ENCODE assay signal across 8 cellular contexts in genomic region chr19:13841339-13842293, GRCh38. TPM values are rescaled to one million over a fixed set of nuclear protein-coding genes. Genes with fewer than 3 reads are reported as not detected.
DNase-seq lines count a peak whose midpoint lies in the region; ATAC-seq, FAIRE-seq and TF ChIP-seq lines count a peak whose summit lies in the region.

No MANE protein-coding gene starts in this region.

- 10% methylated on average over 22 of the region's 24 CpGs for WGBS in K562 (ENCODE audit: insufficient coverage, low coverage, missing lambda C conversion rate)

- no peaks in the 10 kb centered on the region for H3K9me1 ChIP-seq in K562 (ENCODE audit: control insufficient read depth, insufficient read depth, low read length)

- TF ChIP-seq CTCF in K562 (IDR thresholded peaks at IDR 0.05 in 2 of 3, conservative IDR thresholded peaks at IDR 0.05 in 1 of 3; ENCODE audit: insufficient read depth in 2 of 3, low read depth in 1 of 3, low read length in 3 of 3), result no peak

- H3K27ac ChIP-seq in K562 (ENCODE audit: extremely low read depth, low read depth, low read length), result peak overlapping the region; percentile 97

- no peak overlapping the region for H2AFZ ChIP-seq in K562 (ENCODE audit: low read depth, low read length)

- intact Hi-C loops in K562 (cut with micrococcal nuclease), result no loop called here

- H3K4me2 ChIP-seq in K562 (ENCODE audit: insufficient read depth, low read length), result peak overlapping the region; percentile 92

- peak; percentile 48 for TF ChIP-seq POLR2A in K562 (conservative IDR thresholded peaks at IDR 0.05)

- H3K79me2 ChIP-seq in K562 (ENCODE audit: control insufficient read depth, insufficient read depth, low read length), result peaks cover 64% of the 10 kb centered on the region

- in situ Hi-C loops in Caki2 (cut with HindIII; ENCODE audit: low pct_unique_long_range_greater_than_20kb, low sequenced_read_pairs), result no loop called here
- in situ Hi-C loops in K562 (cut with MboI), result loop anchor here (10.0 kb wide), 1 partner anchor 567 kb away; no protein-coding TSS in a partner anchor

- ATAC-seq in K562, result peak; percentile 5; the same call in 2 of the 3 replicates
- no peak for ATAC-seq in stimulated activated naive CD8-positive, alpha-beta T cell treated with anti-CD3 and anti-CD28 coated beads, Interleukin-15, Interleukin-2, amounts not matched to agents 100 U/mL and 50 U/mL, for 24 hours
- ATAC-seq in GM21529 (IDR thresholded peaks at IDR 0.05; ENCODE audit: unreplicated experiment), result no peak

- peak; percentile 75 for DNase-seq in Caki2 (ENCODE audit: low read depth)
- no peak for DNase-seq in NT2/D1 (ENCODE audit: low read depth, low spot score)
- peak in 1 of 4 experiments; percentile 37 for DNase-seq in K562 (ENCODE audit: extremely low read depth in 1 of 4, low spot score in 3 of 4)
- DNase-seq in iPS-NIHi7 (ENCODE audit: extremely low spot score), result peak; percentile 4
- peak; percentile 51 for DNase-seq in stimulated activated naive CD8-positive, alpha-beta T cell treated with anti-CD3 and anti-CD28 coated beads, Interleukin-15, Interleukin-2, amounts not matched to agents 100 U/mL and 50 U/mL, for 24 hours
- no peak for DNase-seq in NCI-H2227 (lab: John Stamatoyannopoulos, UW; ENCODE audit: unreplicated experiment)
- DNase-seq in NCI-H82 treated with DMSO at 0.1 percent for 48 hours (lab: John Stamatoyannopoulos, UW; ENCODE audit: unreplicated experiment), result no peak

- H3K4me3 ChIP-seq in NT2/D1 (ENCODE audit: insufficient read length, low read depth) (peak overlapping the region; percentile 80), K562 (peak overlapping the region; percentile 72)

- H3K4me1 ChIP-seq in NT2/D1 (ENCODE audit: insufficient read depth, insufficient read length), result peaks cover 40% of the 10 kb centered on the region
- peaks cover 47 to 87% of the 10 kb centered on the region in 2 experiments for H3K4me1 ChIP-seq in K562 (replicated peaks in 1 of 2; ENCODE audit: control insufficient read depth in 2 of 2, insufficient read depth in 2 of 2, low read length in 2 of 2)

- no peak for TF ChIP-seq EP300 in K562 (IDR thresholded peaks at IDR 0.05; ENCODE audit: low read length)

- POLR2A ChIA-PET in K562 (lab: Yijun Ruan, JAX), result interaction anchor here (0.6 to 1.2 kb wide), 13 partner anchors 7 to 422 kb away, joined by 3 to 5 read pairs (median 3); partner anchors contain the start of gene ZSWIM4

- H3K9me3 ChIP-seq in NT2/D1 (ENCODE audit: insufficient read depth, low read length) (no peaks in the 10 kb centered on the region), K562 (replicated peaks; ENCODE audit: control insufficient read depth, insufficient read depth, low read depth, low read length) (no peaks in the 10 kb centered on the region)

- no peaks in the 10 kb centered on the region for H3K27me3 ChIP-seq in NT2/D1 (ENCODE audit: insufficient read depth, insufficient read length)
- H3K27me3 ChIP-seq in K562 (ENCODE audit: control insufficient read depth in 2 of 2, insufficient read depth in 2 of 2, low read length in 2 of 2), result no peaks in the 10 kb centered on the region

- BruUV-seq in K562 (replicated peaks; lab: Mats Ljungman, UMichigan), result TSS peak; percentile 75

- H3K9ac ChIP-seq in NT2/D1 (ENCODE audit: insufficient read length, low read depth) (peak overlapping the region; percentile 93), K562 (ENCODE audit: insufficient read depth in 1 of 2, low read depth in 2 of 2, low read length in 2 of 2) (peak overlapping the region; percentile 91 to 98)

- no peak for FAIRE-seq in K562 (lab: Jason Lieb, UNC)

- CTCF ChIA-PET in K562 (lab: Yijun Ruan, JAX; ENCODE audit: low intra/inter-chr PET ratio), result no interaction called here

- H3K36me3 ChIP-seq in NT2/D1 (ENCODE audit: insufficient read depth, insufficient read length, low read length) (peaks cover 46% of the 10 kb centered on the region), K562 (ENCODE audit: control insufficient read depth, insufficient read depth, low read length) (peaks cover 12% of the 10 kb centered on the region; the same call in 2 of the 3 replicates)

- H4K20me1 ChIP-seq in K562 (replicated peaks; ENCODE audit: control insufficient read depth, insufficient read depth, low read length), result 0 out of 2 replicates have a peak, but pooled peaks cover 3% of the 10 kb centered on the region

- TF ChIP-seq RAD21 in K562 (CRISPR knock-in tag; conservative IDR thresholded peaks at IDR 0.05 in 1 of 2, IDR thresholded peaks at IDR 0.05 in 1 of 2), result no peak

TF ChIP-seq in K562, 482 proteins besides CTCF, POLR2A, EP300 and RAD21 (continues in another document):
- TF ChIP-seq PATZ1 (CRISPR knock-in tag; IDR thresholded peaks at IDR 0.05; ENCODE audit: borderline replicate concordance) (no peak), RBM15 (IDR thresholded peaks at IDR 0.05; ENCODE audit: insufficient read depth, low read length) (no peak), ZNF143 (CRISPR knock-in tag; IDR thresholded peaks at IDR 0.05) (no peak), CREB1 (IDR thresholded peaks at IDR 0.05) (no peak), CREB1 (CRISPR knock-in tag; IDR thresholded peaks at IDR 0.05) (no peak), KHSRP (IDR thresholded peaks at IDR 0.05) (no peak), SAP30 (IDR thresholded peaks at IDR 0.05; ENCODE audit: borderline replicate concordance, insufficient read depth, low read depth, low read length, poor library complexity, severe bottlenecking) (peak; percentile 56), MTA3 (IDR thresholded peaks at IDR 0.05; ENCODE audit: borderline replicate concordance) (0 out of 2 replicates have a peak, but pooled peaks have one; percentile 42), ZC3H4 (CRISPR knock-in tag; IDR thresholded peaks at IDR 0.05; ENCODE audit: borderline replicate concordance) (peak; percentile 80; the same call in 1 of the 2 replicates), ZNF77 (CRISPR knock-in tag; IDR thresholded peaks at IDR 0.05) (no peak), SIN3A (IDR thresholded peaks at IDR 0.05; ENCODE audit: borderline replicate concordance in 2 of 2, control insufficient read depth in 1 of 2, low read depth in 2 of 2, low read length in 2 of 2) (no peak), ZBTB7A (IDR thresholded peaks at IDR 0.05; ENCODE audit: borderline replicate concordance, control insufficient read depth, low read depth, low read length) (peak; percentile 47; the same call in 1 of the 2 replicates)

RNA-seq across cellular contexts. Expression of gene NANOS3, which starts 35.3 kb away (rescaled TPM):
- total RNA-seq in Caki2 (2014; rRNA removed; shearing (Covaris generic); ENCODE audit: low replicate concordance), result not detected in 2 replicates
- total RNA-seq in K562 (2011; cell fraction: chromatin; rRNA removed; ENCODE audit: low replicate concordance), result not detected in 2 replicates
- not detected in 2 replicates for total RNA-seq in K562 (2011; cell fraction: nucleolus; rRNA removed)
- not detected in 2 replicates for total RNA-seq in K562 (2011; cell fraction: nucleoplasm; rRNA removed)
- total RNA-seq in K562 (2014; rRNA removed) (not detected in 2 replicates), K562 (2014; rRNA removed; fragmentation: Illumina TruSeq; extraction: Trizol) (not detected in 2 replicates), K562 (2015; rRNA removed; fragmentation: Illumina TruSeq; extraction: Trizol) (not detected in 2 replicates), K562 (2021) (not detected in 2 replicates)
- polyA plus RNA-seq in K562 (2011; rRNA removed) (not detected in 2 replicates), K562 (2014; fragmentation: Illumina TruSeq; extraction: Trizol) (not detected in 2 replicates), K562 (2014; fragmentation: Nextera tagmentation; extraction: Ambion mirVana) (not detected), K562 (2014; rRNA removed) (not detected in 2 replicates)
- polyA plus RNA-seq in K562 (2011; cell fraction: cytosol; rRNA removed), result not detected in 2 replicates
- not detected in 2 replicates for polyA plus RNA-seq in K562 (2011; cell fraction: nucleus; rRNA removed)
- not detected in 2 replicates for polyA plus RNA-seq in K562 (2012)
- polyA minus RNA-seq in K562 (2011; rRNA and poly(A)+ RNA removed), result not detected in 2 replicates
- not detected in 2 replicates for polyA minus RNA-seq in K562 (2011; cell fraction: cytosol; rRNA and poly(A)+ RNA removed)
- not detected in 2 replicates for polyA minus RNA-seq in K562 (2011; cell fraction: nucleus; rRNA and poly(A)+ RNA removed)

RNA-seq across cellular contexts. Expression of gene ZSWIM4, which starts 46.4 kb away (rescaled TPM):
- 6.2 and 6.3 TPM in 2 replicates for total RNA-seq in Caki2 (2014; rRNA removed; shearing (Covaris generic); ENCODE audit: low replicate concordance)
- 1.5 and 4.2 TPM in 2 replicates for total RNA-seq in K562 (2011; cell fraction: chromatin; rRNA removed; ENCODE audit: low replicate concordance)
- 3.5 and 3.7 TPM in 2 replicates for total RNA-seq in K562 (2011; cell fraction: nucleolus; rRNA removed)
- 1.9 and 2.8 TPM in 2 replicates for total RNA-seq in K562 (2011; cell fraction: nucleoplasm; rRNA removed)
- 1.0 and 1.3 TPM in 2 replicates for total RNA-seq in K562 (2014; rRNA removed)
- 0.22 and 0.25 TPM in 2 replicates for total RNA-seq in K562 (2014; rRNA removed; fragmentation: Illumina TruSeq; extraction: Trizol)
- total RNA-seq in K562 (2015; rRNA removed; fragmentation: Illumina TruSeq; extraction: Trizol), result 0.25 and 0.57 TPM in 2 replicates
- 3.5 and 3.7 TPM in 2 replicates for total RNA-seq in K562 (2021)
- 0.67 and 1.0 TPM in 2 replicates for polyA plus RNA-seq in K562 (2011; rRNA removed)
- 0.81 and 2.0 TPM in 2 replicates for polyA plus RNA-seq in K562 (2011; cell fraction: cytosol; rRNA removed)
- 1.5 and 4.5 TPM in 2 replicates for polyA plus RNA-seq in K562 (2011; cell fraction: nucleus; rRNA removed)
- polyA plus RNA-seq in K562 (2012), result 1.3 and 3.5 TPM in 2 replicates
- 0.79 and 1.7 TPM in 2 replicates for polyA plus RNA-seq in K562 (2014; fragmentation: Illumina TruSeq; extraction: Trizol)
- not detected for polyA plus RNA-seq in K562 (2014; fragmentation: Nextera tagmentation; extraction: Ambion mirVana)
- polyA plus RNA-seq in K562 (2014; rRNA removed), result 1.1 and 2.1 TPM in 2 replicates
- 0.54 and 0.98 TPM in 2 replicates for polyA minus RNA-seq in K562 (2011; rRNA and poly(A)+ RNA removed)
- polyA minus RNA-seq in K562 (2011; cell fraction: cytosol; rRNA and poly(A)+ RNA removed), result 3.0 and 5.0 TPM in 2 replicates
- 1.5 and 1.7 TPM in 2 replicates for polyA minus RNA-seq in K562 (2011; cell fraction: nucleus; rRNA and poly(A)+ RNA removed)

Comparison
In these comparisons a context has a peak if more than half of its experiments do, and no peak if none do; other contexts are left out.
1. DNase-seq: peak in Caki2 (single experiment), iPS-NIHi7 (single experiment) and stimulated activated naive CD8-positive, alpha-beta T cell treated with anti-CD3 and anti-CD28 coated beads, Interleukin-15, Interleukin-2, amounts not matched to agents 100 U/mL and 50 U/mL, for 24 hours (single experiment); none in NT2/D1 (single experiment), NCI-H2227 (single experiment) and NCI-H82 treated with DMSO at 0.1 percent for 48 hours (single experiment).